Comparison of ENCODE assay signal across 24 cellular contexts in the genomic region with DNA sequence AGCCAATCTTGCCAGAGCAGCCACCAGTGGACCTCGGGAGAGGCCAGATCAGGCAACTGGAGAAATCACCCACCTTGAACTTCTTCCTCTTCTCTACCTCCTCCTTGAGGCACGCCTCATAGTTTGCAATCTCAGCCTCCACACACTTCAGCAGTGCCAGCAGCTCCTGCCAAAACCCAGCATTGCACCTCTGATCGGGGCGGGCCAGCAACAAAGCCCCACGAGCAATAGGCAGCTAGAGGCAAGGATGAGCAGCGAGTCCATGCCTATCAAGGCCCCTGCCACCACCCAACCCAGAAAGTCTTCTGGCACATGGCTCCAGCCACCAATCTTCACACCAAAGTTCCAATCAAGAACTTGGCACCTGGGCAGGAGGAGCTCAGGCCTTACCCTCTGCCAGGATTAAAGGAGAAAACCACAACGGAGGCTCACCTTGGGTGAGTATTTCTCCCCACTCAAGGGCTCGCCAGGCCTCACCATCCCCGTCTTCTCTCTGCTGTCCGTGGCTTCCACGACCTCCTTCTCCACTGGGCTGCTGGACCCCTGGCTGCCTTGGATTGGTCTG. TPM values are rescaled to one million over a fixed set of nuclear protein-coding genes. Genes with fewer than 3 reads are reported as not detected.
A peak's percentile ranks its signal among the peaks of the same experiment; 100 is the strongest.
DNase-seq lines count a peak whose midpoint lies in the region; ATAC-seq and TF ChIP-seq lines count a peak whose summit lies in the region.
"Had no signal": no experiment of that assay in that cellular context is flagged by ENCODE, and none has a peak within 500 bp of the region (broad histone marks: within the 10 kb centered on the region; RNA-seq: fewer than 3 reads in every experiment).

No MANE protein-coding gene starts in this region.

- H3K4me3 ChIP-seq in heart right ventricle (no peak overlapping the region), RWPE2 (ENCODE audit: severe bottlenecking) (no peak overlapping the region), lower lobe of right lung (no peak overlapping the region), upper lobe of right lung (no peak overlapping the region)
- H3K4me3 ChIP-seq: colonic mucosa, MG63, PC-9, psoas muscle, upper lobe of left lung had no signal

- H3K4me1 ChIP-seq in heart right ventricle: peaks cover 0 to 21% (median 10%) of the 10 kb centered on the region in 9 donors
- H3K4me1 ChIP-seq in RWPE2 (ENCODE audit: insufficient read depth, poor library complexity, severe bottlenecking): peaks cover 18% of the 10 kb centered on the region
- H3K4me1 ChIP-seq in lower lobe of right lung: peaks cover under 1% of the 10 kb centered on the region
- H3K4me1 ChIP-seq in upper lobe of right lung: peaks cover 2% of the 10 kb centered on the region
- peaks cover 33% of the 10 kb centered on the region for H3K4me1 ChIP-seq in foreskin keratinocyte

- no peak for ATAC-seq in Right ventricle myocardium inferior
- no peak for ATAC-seq in heart right ventricle
- no peak for ATAC-seq in RWPE2 (ENCODE audit: low read depth)
- ATAC-seq in lower lobe of right lung: no peak
- no peak for ATAC-seq in upper lobe of right lung
- ATAC-seq in foreskin keratinocyte: no peak
- ATAC-seq in GM21526 (IDR thresholded peaks at IDR 0.05; ENCODE audit: low FRiP score, unreplicated experiment): no peak
- ATAC-seq: activated CD8-positive, alpha-beta memory T cell treated with anti-CD3 and anti-CD28 coated beads, Interleukin-2, amount 10 ng/mL, durations not matched to agents 7 days and 5 days; psoas muscle; WTC11 had no signal

- peak; percentile 45 for DNase-seq in Right ventricle myocardium inferior (ENCODE audit: missing footprints)
- DNase-seq in heart right ventricle: no peak
- peak; percentile 49 for DNase-seq in RWPE2 (ENCODE audit: low spot score)
- peak; percentile 14 for DNase-seq in lower lobe of right lung
- DNase-seq in upper lobe of right lung: peak; percentile 32
- DNase-seq in foreskin keratinocyte: no peak
- DNase-seq: activated CD4-positive, alpha-beta T cell treated with anti-CD3 and anti-CD28 coated beads, Interleukin-2, amount 50 U/mL, for 1 hour; activated CD8-positive, alpha-beta memory T cell treated with anti-CD3 and anti-CD28 coated beads, Interleukin-2, amount 10 ng/mL, durations not matched to agents 7 days and 5 days; activated gamma-delta T cell; amygdala; colonic mucosa; effector CD8-positive, alpha-beta T cell; KBM-7; MG63; NCI-H2029; NCI-H526 treated with DMSO at 0.1 percent for 48 hours; PC-9; stimulated activated CD8-positive, alpha-beta memory T cell treated with anti-CD3 and anti-CD28 coated beads, Interleukin-4, amount 100 ng/mL, for 48 hours; upper lobe of left lung had no signal

- H3K27me3 ChIP-seq in heart right ventricle: no peaks in the 10 kb centered on the region
- no peaks in the 10 kb centered on the region for H3K27me3 ChIP-seq in RWPE2 (ENCODE audit: insufficient read depth, poor library complexity, severe bottlenecking)
- no peaks in the 10 kb centered on the region for H3K27me3 ChIP-seq in lower lobe of right lung (ENCODE audit: low read depth)
- no peaks in the 10 kb centered on the region for H3K27me3 ChIP-seq in upper lobe of right lung
- no peaks in the 10 kb centered on the region for H3K27me3 ChIP-seq in foreskin keratinocyte
- H3K27me3 ChIP-seq: colonic mucosa, MG63, upper lobe of left lung had no signal

- TF ChIP-seq CTCF in heart right ventricle (IDR thresholded peaks at IDR 0.05): no peak
- TF ChIP-seq CTCF in RWPE2 (IDR thresholded peaks at IDR 0.05; ENCODE audit: poor library complexity, severe bottlenecking): no peak
- TF ChIP-seq CTCF in lower lobe of right lung (IDR thresholded peaks at IDR 0.05): no peak
- no peak for TF ChIP-seq CTCF in upper lobe of right lung (IDR thresholded peaks at IDR 0.05)
- no peak for TF ChIP-seq CTCF in foreskin keratinocyte (conservative IDR thresholded peaks at IDR 0.05)

- H3K36me3 ChIP-seq in heart right ventricle (peaks cover 0 to 94% (median 50%) of the 10 kb centered on the region in 9 donors), RWPE2 (ENCODE audit: low read depth) (peaks cover 66% of the 10 kb centered on the region), lower lobe of right lung (peaks cover 96% of the 10 kb centered on the region), upper lobe of right lung (peaks cover 71% of the 10 kb centered on the region)

- 94% methylated on average over 11 of the region's 11 CpGs for WGBS in heart right ventricle, 2 donors

- H3K9me3 ChIP-seq in heart right ventricle (no peaks in the 10 kb centered on the region), RWPE2 (ENCODE audit: severe bottlenecking) (no peaks in the 10 kb centered on the region), lower lobe of right lung (no peaks in the 10 kb centered on the region), upper lobe of right lung (no peaks in the 10 kb centered on the region)
- H3K9me3 ChIP-seq: colonic mucosa, MG63, psoas muscle, upper lobe of left lung had no signal

- H3K27ac ChIP-seq in heart right ventricle (no peak overlapping the region), RWPE2 (ENCODE audit: poor library complexity, severe bottlenecking) (no peak overlapping the region), lower lobe of right lung (no peak overlapping the region), upper lobe of right lung (no peak overlapping the region), foreskin keratinocyte (no peak overlapping the region)
- H3K27ac ChIP-seq: C4-2B, colonic mucosa, PC-9, psoas muscle, upper lobe of left lung had no signal

- intact Hi-C loops in Right ventricle myocardium inferior (cut with DNase I) (loop anchor here (10.0 kb wide), 1 partner anchor 428 kb away; a partner anchor contains a TSS), heart right ventricle (cut with DNase I) (no loop called here), lower lobe of right lung (cut with DNase I) (no loop called here), upper lobe of right lung (cut with DNase I) (no loop called here)

RNA-seq across cellular contexts. Expression of a gene that starts 7.0 kb away (rescaled TPM):
- total RNA-seq in Right ventricle myocardium inferior (53.3 TPM), heart right ventricle (10 to 100 TPM; 37.1 to 58.2 (median 46.1) TPM), lower lobe of right lung (61.9 TPM), upper lobe of right lung (71.4 TPM), foreskin keratinocyte (126 and 128 TPM in 2 replicates)
- polyA plus RNA-seq in heart right ventricle (10 to 100 TPM; 50.6 to 51.6 TPM), foreskin keratinocyte (111 and 114 TPM in 2 replicates)

RNA-seq across cellular contexts. Expression of a gene that starts 7.7 kb away (rescaled TPM):
- total RNA-seq in Right ventricle myocardium inferior (13.7 TPM), heart right ventricle (10 to 100 TPM; 11.5 to 26.3 (median 22.4) TPM), lower lobe of right lung (7.7 TPM), upper lobe of right lung (6.8 TPM), foreskin keratinocyte (8.2 and 8.6 TPM in 2 replicates)
- polyA plus RNA-seq in heart right ventricle (1 to 10 TPM; 1.9 to 6.0 TPM), foreskin keratinocyte (4.9 and 5.6 TPM in 2 replicates)

RNA-seq across cellular contexts. Expression of a gene that starts 42.1 kb away (rescaled TPM):
- total RNA-seq in Right ventricle myocardium inferior (12.3 TPM), heart right ventricle (10 to 100 TPM in 9 of 10 donors, 1 to 10 TPM in 1; 8.3 to 17.8 (median 16.2) TPM), lower lobe of right lung (23.6 TPM), upper lobe of right lung (27.6 TPM), foreskin keratinocyte (0.10 and 0.21 TPM in 2 replicates)
- polyA plus RNA-seq in heart right ventricle (10 to 100 TPM; 12.1 to 13.1 TPM), foreskin keratinocyte (0.06 and 0.11 TPM in 2 replicates)

RNA-seq across cellular contexts. Expression of a gene that starts 51.1 kb away (rescaled TPM):
- total RNA-seq in Right ventricle myocardium inferior: 9,051 TPM
- 1,000 to 10,000 TPM; 6,035 to 9,296 (median 8,226) TPM for total RNA-seq in heart right ventricle
- polyA plus RNA-seq in heart right ventricle: over 10,000 TPM in 1 of 2 donors, 1,000 to 10,000 TPM in 1; 9,937 to 18,066 TPM
- 44.0 TPM for total RNA-seq in lower lobe of right lung
- total RNA-seq in upper lobe of right lung: 88.9 TPM
- not detected in 2 replicates for total RNA-seq in foreskin keratinocyte
- 0.19 TPM in 2 replicates for polyA plus RNA-seq in foreskin keratinocyte
- total RNA-seq: lung microvascular endothelial cell had no signal

RNA-seq across cellular contexts. Expression of a gene that starts 52.6 kb away (rescaled TPM):
- total RNA-seq in Right ventricle myocardium inferior: 45.6 TPM
- 10 to 100 TPM; 35.3 to 56.3 (median 41.9) TPM for total RNA-seq in heart right ventricle
- 10 to 100 TPM; 24.0 to 53.6 TPM for polyA plus RNA-seq in heart right ventricle
- 90.2 TPM for total RNA-seq in lower lobe of right lung
- total RNA-seq in upper lobe of right lung: 94.6 TPM
- 40.3 and 52.9 TPM in 2 replicates for total RNA-seq in foreskin keratinocyte
- 20.9 and 23.9 TPM in 2 replicates for polyA plus RNA-seq in foreskin keratinocyte

Comparison
In these comparisons a context has a peak if more than half of its experiments do, and no peak if none do; other contexts are left out.
1. DNase-seq: peak in Right ventricle myocardium inferior (single experiment), RWPE2 (single experiment), lower lobe of right lung (single experiment) and upper lobe of right lung (single experiment); none in heart right ventricle (0 of 2) and foreskin keratinocyte (0 of 2).